In the genomic region with DNA sequence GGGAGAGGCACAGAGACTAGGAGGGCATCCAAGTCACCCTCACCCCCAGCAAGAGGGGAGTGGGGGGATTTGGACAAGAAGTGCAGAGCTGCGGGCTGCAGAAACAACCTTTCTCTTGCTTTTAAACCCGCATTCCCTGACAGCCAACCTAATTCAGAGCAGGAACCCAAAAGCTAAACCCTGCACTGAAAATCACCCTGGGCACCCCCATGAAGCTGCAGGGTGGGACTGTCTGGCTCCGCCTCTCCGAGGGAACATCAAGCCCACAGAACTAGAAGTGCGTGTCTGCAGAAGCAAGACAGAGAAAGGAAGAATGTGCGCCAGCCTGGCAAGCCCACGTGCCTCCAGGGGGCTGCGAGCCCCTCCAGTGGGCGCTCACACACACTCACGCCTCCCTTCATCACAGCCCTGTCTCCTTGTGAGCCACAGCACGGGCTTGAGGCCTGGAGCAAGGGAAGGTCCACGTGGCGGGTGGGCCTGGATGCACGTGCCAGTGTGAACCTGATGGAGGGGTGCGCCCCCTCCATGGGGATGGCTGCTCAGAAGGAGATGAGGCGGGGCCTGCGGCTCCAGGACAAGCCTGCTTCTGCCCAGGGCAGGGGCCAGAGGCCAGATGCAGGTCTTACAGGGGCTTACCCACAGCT, we compare ENCODE assay signal across 8 cellular contexts. TPM values are rescaled to one million over a fixed set of nuclear protein-coding genes. Genes with fewer than 3 reads are reported as not detected.
A peak's percentile ranks its signal among the peaks of the same experiment; 100 is the strongest.
DNase-seq lines count a peak whose midpoint lies in the region; ATAC-seq and TF ChIP-seq lines count a peak whose summit lies in the region.

No MANE protein-coding gene starts in this region.

- H3K4me3 ChIP-seq in AG04450 (ENCODE audit: low read depth, low read length), result peak overlapping the region; percentile 35
- H3K4me3 ChIP-seq in IMR-90 (ENCODE audit: insufficient read depth, low read depth, low read length), result peak overlapping the region; percentile 13; the same call in 1 of the 2 replicates
- peak overlapping the region in 1 of 4 donors; percentile 46 for H3K4me3 ChIP-seq in adrenal gland
- no peak overlapping the region for H3K4me3 ChIP-seq in testis
- H3K4me3 ChIP-seq in MG63, result no peak overlapping the region

- POLR2A ChIA-PET in AG04450 (lab: Yijun Ruan, JAX), result interaction anchor here (0.9 to 2.4 kb wide), 7 partner anchors 12 to 44 kb away, joined by 3 to 21 read pairs (median 4); a partner anchor contains a TSS
- POLR2A ChIA-PET in IMR-90 (lab: Charles Lee; ENCODE audit: unreplicated experiment), result interaction anchor here (0.6 to 1.2 kb wide), 2 partner anchors 16 to 18 kb away, joined by 3 to 5 read pairs; a partner anchor contains a TSS

- no peak for TF ChIP-seq CTCF in AG04450 (IDR thresholded peaks at IDR 0.05; ENCODE audit: low read depth, low read length)
- no peak for TF ChIP-seq CTCF in IMR-90 (conservative IDR thresholded peaks at IDR 0.05; ENCODE audit: low read depth, low read length)
- no peak for TF ChIP-seq CTCF in adrenal gland (IDR thresholded peaks at IDR 0.05)
- no peak for TF ChIP-seq CTCF in testis (IDR thresholded peaks at IDR 0.05)
- no peak for TF ChIP-seq CTCF in GM10266 (IDR thresholded peaks at IDR 0.05; ENCODE audit: control insufficient read depth, insufficient read depth, low read depth, missing control alignments)

- H3K4ac ChIP-seq in IMR-90 (ENCODE audit: low read depth, low read length), result peak overlapping the region; percentile 95

- peak overlapping the region; percentile 79 for H2AK5ac ChIP-seq in IMR-90 (ENCODE audit: low read depth, low read length)

- peak overlapping the region; percentile 72; the same call in 1 of the 2 replicates for H3K56ac ChIP-seq in IMR-90 (ENCODE audit: extremely low read depth, insufficient read depth, low read length)

- peak overlapping the region; percentile 66; the same call in 1 of the 3 replicates for H2BK15ac ChIP-seq in IMR-90 (ENCODE audit: low read depth, low read length)

- peaks cover 33 to 99% of the 10 kb centered on the region in 2 experiments for H3K79me1 ChIP-seq in IMR-90 (ENCODE audit: low read depth in 1 of 2, low read length in 2 of 2)

- H3K4me2 ChIP-seq in IMR-90 (ENCODE audit: low read depth, low read length), result peak overlapping the region; percentile 93

- no peak for TF ChIP-seq RAD21 in IMR-90 (IDR thresholded peaks at IDR 0.05; ENCODE audit: low read length)

- H3K27me3 ChIP-seq in AG04450 (ENCODE audit: control insufficient read depth, insufficient read depth, low read length), result no peaks in the 10 kb centered on the region
- no peaks in the 10 kb centered on the region for H3K27me3 ChIP-seq in IMR-90 (ENCODE audit: control insufficient read depth, insufficient read depth, low read length)
- no peaks in the 10 kb centered on the region for H3K27me3 ChIP-seq in adrenal gland
- no peaks in the 10 kb centered on the region for H3K27me3 ChIP-seq in testis
- no peaks in the 10 kb centered on the region for H3K27me3 ChIP-seq in MG63

- peaks cover 64% of the 10 kb centered on the region for H3K4me1 ChIP-seq in IMR-90 (ENCODE audit: control insufficient read depth, insufficient read depth, low read length)
- peaks cover 66 to 76% of the 10 kb centered on the region in 2 donors for H3K4me1 ChIP-seq in adrenal gland (replicated peaks in 1 of 2)
- H3K4me1 ChIP-seq in testis, result peaks cover 77% of the 10 kb centered on the region

- H2AFZ ChIP-seq in IMR-90 (replicated peaks; ENCODE audit: low read length, poor library complexity), result peak overlapping the region; percentile 87

- CTCF ChIA-PET in AG04450 (lab: Charles Lee) (interaction anchor here (1.5 to 1.6 kb wide), 2 partner anchors 13 to 14 kb away, joined by 8 to 10 read pairs; no protein-coding TSS in a partner anchor), IMR-90 (lab: Yijun Ruan, JAX) (interaction anchor here (1.8 kb wide), 1 partner anchor 13 kb away, joined by 12 read pairs; no protein-coding TSS in a partner anchor)

- H3K9me1 ChIP-seq in IMR-90 (ENCODE audit: insufficient read depth, low read length), result peaks cover 46% of the 10 kb centered on the region

- intact Hi-C loops in IMR-90 (cut with micrococcal nuclease) (no loop called here), adrenal gland (cut with DNase I) (loop anchor here (5.0 to 10.0 kb wide), 2 partner anchors 63 to 85 kb away; no protein-coding TSS in a partner anchor), testis (cut with DNase I; ENCODE audit: low total_unique reads) (no loop called here)

- in situ Hi-C loops in IMR-90 (cut with MboI; ENCODE audit: low sequenced_read_pairs), result no loop called here

- peak overlapping the region; percentile 60 for H4K5ac ChIP-seq in IMR-90 (ENCODE audit: low read depth, low read length)

- peak overlapping the region; percentile 84 for H3K14ac ChIP-seq in IMR-90 (replicated peaks; ENCODE audit: low read depth, low read length)

- no peaks in the 10 kb centered on the region; the same call in 1 of the 2 replicates for H3K9me3 ChIP-seq in AG04450 (ENCODE audit: control insufficient read depth, insufficient read depth, low read length)
- H3K9me3 ChIP-seq in IMR-90 (ENCODE audit: control insufficient read depth, insufficient read depth, low read length), result no peaks in the 10 kb centered on the region
- no peaks in the 10 kb centered on the region for H3K9me3 ChIP-seq in adrenal gland (replicated peaks in 1 of 3)
- H3K9me3 ChIP-seq in testis, result no peaks in the 10 kb centered on the region
- H3K9me3 ChIP-seq in MG63, result no peaks in the 10 kb centered on the region

- peak overlapping the region; percentile 78 for H2BK120ac ChIP-seq in IMR-90 (ENCODE audit: low read depth, low read length)

- ATAC-seq in IMR-90 (ENCODE audit: low read depth), result peak; percentile 25; the same call in 1 of the 2 replicates

- TF ChIP-seq POLR2A in IMR-90 (IDR thresholded peaks at IDR 0.05; ENCODE audit: low read depth, low read length) (no peak), adrenal gland (IDR thresholded peaks at IDR 0.05) (no peak), testis (IDR thresholded peaks at IDR 0.05) (no peak)

- H3K9ac ChIP-seq in IMR-90 (ENCODE audit: low read depth, low read length), result peak overlapping the region; percentile 74

- peaks cover 19% of the 10 kb centered on the region for H3K36me3 ChIP-seq in IMR-90 (ENCODE audit: control insufficient read depth, insufficient read depth, low read length)
- peaks cover 0 to 27% of the 10 kb centered on the region in 2 donors for H3K36me3 ChIP-seq in adrenal gland (replicated peaks in 1 of 2)
- no peaks in the 10 kb centered on the region for H3K36me3 ChIP-seq in testis (ENCODE audit: low read depth, missing control alignments)
- peaks cover 12% of the 10 kb centered on the region for H3K36me3 ChIP-seq in MG63

- peak overlapping the region; percentile 74 for H4K91ac ChIP-seq in IMR-90 (ENCODE audit: insufficient read depth, low read depth, low read length)

- peaks cover 95% of the 10 kb centered on the region for H4K20me1 ChIP-seq in IMR-90 (ENCODE audit: insufficient read depth, low read length)

- WGBS in IMR-90 (ENCODE audit: extremely low coverage in 2 of 2, insufficient read length in 1 of 2), 2 experiments, result 38% methylated on average over 6 of the region's 17 CpGs; no CpG with 5 or more reads in 1 of the 2 experiments
- 35 to 50% (median 44%) methylated on average over 14 to 17 of the region's 17 CpGs for WGBS in adrenal gland, 4 donors
- 35 to 36% methylated on average over 12 to 17 of the region's 17 CpGs for WGBS in testis, 2 donors

- peak overlapping the region; percentile 83 for H2AK9ac ChIP-seq in IMR-90 (replicated peaks; ENCODE audit: low read depth, low read length, poor library complexity)

- BruUV-seq in IMR-90 (replicated peaks; lab: Mats Ljungman, UMichigan), result no TSS peak

- dilution Hi-C loops in IMR-90 (cut with HindIII; ENCODE audit: low sequenced_read_pairs, unreplicated experiment), result no loop called here

- H4K8ac ChIP-seq in IMR-90 (ENCODE audit: low read depth in 2 of 2, low read length in 2 of 2), result peak overlapping the region in 1 of 2 experiments; percentile 87; a peak in 3 of 4 replicates

- peak overlapping the region; percentile 21; the same call in 1 of the 2 replicates for H2BK20ac ChIP-seq in IMR-90 (ENCODE audit: low read depth, low read length)

- H3K27ac ChIP-seq in AG04450 (ENCODE audit: low read depth, low read length) (peak overlapping the region; percentile 80), IMR-90 (ENCODE audit: insufficient read depth, low read length) (peak overlapping the region; percentile 87), adrenal gland (peak overlapping the region; percentile 39 to 90 (median 71)), testis (peak overlapping the region; percentile 68 to 80)

- H2BK5ac ChIP-seq in IMR-90 (ENCODE audit: low read depth, low read length, poor library complexity, severe bottlenecking), result peak overlapping the region; percentile 80

- H3K23ac ChIP-seq in IMR-90 (ENCODE audit: low read depth, low read length), result peak overlapping the region; percentile 87

- peak overlapping the region; percentile 47 for H3K18ac ChIP-seq in IMR-90 (ENCODE audit: low read depth, low read length)

- DNase-seq in AG04450 (ENCODE audit: low read depth, low spot score) (no peak), IMR-90 (no peak), adrenal gland (peak in 1 of 7 donors; percentile 24), left kidney (ENCODE audit: low read depth, low spot score) (peak; percentile 60), testis (no peak), NCI-H446 (lab: John Stamatoyannopoulos, UW) (no peak), GM10266 (ENCODE audit: extremely low spot score) (no peak), MG63 (no peak)

TF ChIP-seq in IMR-90, 13 proteins besides CTCF, POLR2A, EP300 and RAD21:
- TF ChIP-seq BHLHE40 (IDR thresholded peaks at IDR 0.05; ENCODE audit: low read depth, low read length), result peak; percentile 66
- TF ChIP-seq ELK1 (IDR thresholded peaks at IDR 0.05; ENCODE audit: borderline replicate concordance, low read depth, low read length), result no peak

RNA-seq across cellular contexts. Expression of gene PNMA1, which starts 27.8 kb away (rescaled TPM):
- 21.3 and 21.5 TPM in 2 replicates for polyA plus RNA-seq in AG04450 (2011; rRNA removed)
- 10.9 and 12.6 TPM in 2 replicates for polyA minus RNA-seq in AG04450 (2011; rRNA and poly(A)+ RNA removed)
- 6.5 and 7.5 TPM in 2 replicates for total RNA-seq in IMR-90 (2012; rRNA removed)
- polyA plus RNA-seq in IMR-90 (2012; rRNA removed), result 21.0 and 28.2 TPM in 2 replicates
- polyA plus RNA-seq in IMR-90 (2012; cell fraction: cytosol; rRNA removed), result 22.6 and 27.0 TPM in 2 replicates
- 13.7 and 19.3 TPM in 2 replicates for polyA plus RNA-seq in IMR-90 (2012; cell fraction: nucleus; rRNA removed; ENCODE audit: low replicate concordance)
- 10 to 100 TPM; 23.1 to 74.6 (median 43.2) TPM for total RNA-seq in adrenal gland
- polyA plus RNA-seq in adrenal gland, result 10 to 100 TPM; 14.4 to 52.5 (median 16.7) TPM
- total RNA-seq in testis, result 10 to 100 TPM; 74.8 to 85.6 TPM
- 184 TPM for polyA plus RNA-seq in testis (ENCODE audit: insufficient read depth, low read depth, low replicate concordance)
- total RNA-seq in MG63 (2014; rRNA removed; shearing (Covaris generic); ENCODE audit: low replicate concordance), result 22.1 and 38.5 TPM in 2 replicates

Comparison
In these comparisons a context has a peak if more than half of its experiments do, and no peak if none do; other contexts are left out.
1. H3K4me3 ChIP-seq: peak in AG04450 (single experiment) and IMR-90 (single experiment); none in testis (0 of 2) and MG63 (single experiment).
2. intact Hi-C loops: an anchor here in adrenal gland (5.0 to 10.0 kb wide); none called in IMR-90 and testis.
3. Peak in every context shown above with its lines, with median percentiles within 50 percentile points of each other: H3K27ac ChIP-seq.